In genomic region chr19:2524840-2525723, GRCh38 we compare ENCODE assay signal across 9 cellular contexts. TPM values are rescaled to one million over a fixed set of nuclear protein-coding genes. Genes with fewer than 3 reads are reported as not detected.
A peak's percentile ranks its signal among the peaks of the same experiment; 100 is the strongest.
DNase-seq lines count a peak whose midpoint lies in the region; ATAC-seq and TF ChIP-seq lines count a peak whose summit lies in the region.
"Had no signal": no experiment of that assay in that cellular context is flagged by ENCODE, and none has a peak within 500 bp of the region (broad histone marks: within the 10 kb centered on the region; RNA-seq: fewer than 3 reads in every experiment).

No MANE protein-coding gene starts in this region.

- no peak overlapping the region for H3K4me2 ChIP-seq in GM23338

- H3K27ac Mint-ChIP-seq in GM23338: peak overlapping the region; percentile 86
- no peak overlapping the region for H3K27ac Mint-ChIP-seq in activated T-cell treated with anti-CD3 and anti-CD28 coated beads, Interleukin-2, amount 50 U/mL, for 72 hours

- H3K9me2 ChIP-seq in GM23338 (ENCODE audit: insufficient read depth): no peaks in the 10 kb centered on the region

- H3K9me3 ChIP-seq in RWPE2 (ENCODE audit: severe bottlenecking): no peaks in the 10 kb centered on the region
- no peaks in the 10 kb centered on the region for H3K9me3 ChIP-seq in skeletal muscle tissue (ENCODE audit: control insufficient read depth in 3 of 3, low read length in 3 of 3)
- H3K9me3 ChIP-seq in body of pancreas: no peaks in the 10 kb centered on the region

- peaks cover 8% of the 10 kb centered on the region for H3K27me3 Mint-ChIP-seq in GM23338 (ENCODE audit: insufficient read depth, low read depth, poor library complexity)
- no peaks in the 10 kb centered on the region for H3K27me3 Mint-ChIP-seq in activated T-cell treated with anti-CD3 and anti-CD28 coated beads, Interleukin-2, amount 50 U/mL, for 72 hours (ENCODE audit: low read depth)

- no peaks in the 10 kb centered on the region for H3K79me2 ChIP-seq in GM23338 (replicated peaks; ENCODE audit: insufficient read depth)

- H3K36me3 ChIP-seq in GM23338 (ENCODE audit: insufficient read depth): no peaks in the 10 kb centered on the region
- no peaks in the 10 kb centered on the region for H3K36me3 ChIP-seq in RWPE2 (ENCODE audit: low read depth)
- H3K36me3 ChIP-seq in skeletal muscle tissue (ENCODE audit: control insufficient read depth in 3 of 3, insufficient read depth in 3 of 3, low read length in 3 of 3): no peaks in the 10 kb centered on the region
- no peaks in the 10 kb centered on the region for H3K36me3 ChIP-seq in body of pancreas (replicated peaks in 1 of 2; ENCODE audit: insufficient read depth in 1 of 2, low read depth in 2 of 2)

- H3K4me3 Mint-ChIP-seq in GM23338: no peak overlapping the region
- H3K4me3 Mint-ChIP-seq in activated T-cell treated with anti-CD3 and anti-CD28 coated beads, Interleukin-2, amount 50 U/mL, for 72 hours: no peak overlapping the region

- peak; percentile 72 for ATAC-seq in GM23338
- peak; percentile 70 for ATAC-seq in RWPE2 (ENCODE audit: low read depth)
- ATAC-seq in activated T-cell treated with anti-CD3 and anti-CD28 coated beads, Interleukin-2, amount 50 U/mL, for 72 hours (replicated peaks in 1 of 2): no peak
- no peak for ATAC-seq in body of pancreas

- H4K20me1 ChIP-seq in GM23338 (replicated peaks; ENCODE audit: insufficient read depth): no peaks in the 10 kb centered on the region

- DNase-seq in GM23338 (ENCODE audit: low spot score) (peak; percentile 43), RWPE2 (ENCODE audit: low spot score) (no peak), foreskin fibroblast (peak; percentile 70 to 80), dedifferentiated amniotic fluid mesenchymal stem cell (ENCODE audit: extremely low spot score) (no peak), NCI-H510A treated with DMSO at 0.1 percent for 48 hours (lab: John Stamatoyannopoulos, UW) (no peak), body of pancreas (no peak)
- no peak for DNase-seq in activated T-cell treated with anti-CD3 and anti-CD28 coated beads, Interleukin-2, amount 50 U/mL, for 72 hours

- 84 to 87% methylated on average over 41 to 43 of the region's 45 CpGs for WGBS in body of pancreas, 2 donors

- peaks cover 12% of the 10 kb centered on the region; the same call in 1 of the 2 replicates for H3K4me1 ChIP-seq in GM23338 (ENCODE audit: insufficient read depth)
- peaks cover 20% of the 10 kb centered on the region for H3K4me1 ChIP-seq in RWPE2 (ENCODE audit: insufficient read depth, poor library complexity, severe bottlenecking)
- peaks cover 11 to 23% (median 17%) of the 10 kb centered on the region in 3 donors for H3K4me1 ChIP-seq in skeletal muscle tissue (ENCODE audit: control insufficient read depth in 3 of 3, insufficient read depth in 3 of 3, low read length in 3 of 3)
- no peaks in the 10 kb centered on the region for H3K4me1 ChIP-seq in body of pancreas

- no peak overlapping the region for H3K4me3 ChIP-seq in GM23338
- H3K4me3 ChIP-seq in RWPE2 (ENCODE audit: severe bottlenecking): peak overlapping the region; percentile 9
- H3K4me3 ChIP-seq in foreskin fibroblast (ENCODE audit: low read depth in 1 of 2, low read length in 2 of 2): no peak overlapping the region
- peak overlapping the region; percentile 53 to 61 (median 56) for H3K4me3 ChIP-seq in skeletal muscle tissue (ENCODE audit: low read length in 3 of 3)
- H3K4me3 ChIP-seq in body of pancreas: no peak overlapping the region
- H3K4me3 ChIP-seq: SK-N-MC had no signal

- no peak for TF ChIP-seq CTCF in GM23338 (conservative IDR thresholded peaks at IDR 0.05; ENCODE audit: low read depth in 2 of 2)
- TF ChIP-seq CTCF in RWPE2 (IDR thresholded peaks at IDR 0.05; ENCODE audit: poor library complexity, severe bottlenecking): no peak
- no peak for TF ChIP-seq CTCF in foreskin fibroblast (IDR thresholded peaks at IDR 0.05; ENCODE audit: low read depth, low read length)
- TF ChIP-seq CTCF in body of pancreas (IDR thresholded peaks at IDR 0.05): no peak

- H3K27me3 ChIP-seq in GM23338 (ENCODE audit: insufficient read depth) (no peaks in the 10 kb centered on the region), RWPE2 (ENCODE audit: insufficient read depth, poor library complexity, severe bottlenecking) (no peaks in the 10 kb centered on the region), skeletal muscle tissue (ENCODE audit: control insufficient read depth in 3 of 3, insufficient read depth in 3 of 3, low read length in 3 of 3) (no peaks in the 10 kb centered on the region), body of pancreas (no peaks in the 10 kb centered on the region)

- H3K9ac ChIP-seq in skeletal muscle tissue (ENCODE audit: low read depth in 1 of 3, low read length in 3 of 3): peak overlapping the region; percentile 27 to 72 (median 61)

- intact Hi-C loops in body of pancreas (cut with DNase I): no loop called here

- peaks cover 13% of the 10 kb centered on the region for H3K4me1 Mint-ChIP-seq in GM23338
- H3K4me1 Mint-ChIP-seq in activated T-cell treated with anti-CD3 and anti-CD28 coated beads, Interleukin-2, amount 50 U/mL, for 72 hours (ENCODE audit: low read depth): no peaks in the 10 kb centered on the region

- no peaks in the 10 kb centered on the region for H3K9me3 Mint-ChIP-seq in GM23338
- no peaks in the 10 kb centered on the region for H3K9me3 Mint-ChIP-seq in activated T-cell treated with anti-CD3 and anti-CD28 coated beads, Interleukin-2, amount 50 U/mL, for 72 hours

- H3K36me3 Mint-ChIP-seq in GM23338 (ENCODE audit: low read depth): no peaks in the 10 kb centered on the region
- H3K36me3 Mint-ChIP-seq in activated T-cell treated with anti-CD3 and anti-CD28 coated beads, Interleukin-2, amount 50 U/mL, for 72 hours (ENCODE audit: insufficient read depth in 2 of 2): no peaks in the 10 kb centered on the region

- peak overlapping the region; percentile 55; the same call in 1 of the 2 replicates for H3K27ac ChIP-seq in GM23338 (ENCODE audit: low read depth)
- H3K27ac ChIP-seq in RWPE2 (ENCODE audit: poor library complexity, severe bottlenecking): peak overlapping the region; percentile 77
- H3K27ac ChIP-seq in skeletal muscle tissue (ENCODE audit: low read depth, low read length): no peak overlapping the region
- H3K27ac ChIP-seq in body of pancreas: no peak overlapping the region
- H3K27ac ChIP-seq: SK-N-MC had no signal

- no peak for TF ChIP-seq POLR2A in body of pancreas (IDR thresholded peaks at IDR 0.05)

- H3F3A ChIP-seq in GM23338 (replicated peaks; ENCODE audit: low read depth): peaks cover 18% of the 10 kb centered on the region

- 0 out of 2 replicates have a peak overlapping the region, but pooled peaks have one; percentile 5 for H2AFZ ChIP-seq in GM23338

TF ChIP-seq in GM23338, 12 proteins besides CTCF, POLR2A, EP300 and RAD21:
- TF ChIP-seq CREB1 (CRISPR knock-in tag; IDR thresholded peaks at IDR 0.05; ENCODE audit: low read depth): no peak
- TF ChIP-seq ZNF114 (CRISPR knock-in tag; IDR thresholded peaks at IDR 0.05): no peak
- TF ChIP-seq REST (IDR thresholded peaks at IDR 0.05; ENCODE audit: unreplicated experiment): no peak

RNA-seq across cellular contexts. Expression of gene GADD45B, which starts 49.2 kb away (rescaled TPM):
- 12.3 and 15.2 TPM in 2 replicates for total RNA-seq in GM23338 (2014; rRNA removed; shearing (Covaris generic))
- 15.8 and 16.6 TPM in 2 replicates for polyA plus RNA-seq in GM23338 (2016; fragmentation: Nextera tagmentation; extraction: Ambion mirVana)
- total RNA-seq in skeletal muscle tissue: 5.7 TPM
- 10 to 100 TPM; 84.4 to 84.5 TPM for total RNA-seq in activated T-cell treated with anti-CD3 and anti-CD28 coated beads, Interleukin-2, amount 50 U/mL, for 72 hours
- 10 to 100 TPM; 68.0 to 84.7 TPM for total RNA-seq in body of pancreas

Comparison
In these comparisons a context has a peak if more than half of its experiments do, and no peak if none do; other contexts are left out.
1. ATAC-seq: peak in GM23338 (single experiment) and RWPE2 (single experiment); none in activated T-cell treated with anti-CD3 and anti-CD28 coated beads, Interleukin-2, amount 50 U/mL, for 72 hours (0 of 2) and body of pancreas (single experiment).
2. DNase-seq: peak in GM23338 (single experiment) and foreskin fibroblast (2 of 2); none in RWPE2 (single experiment), dedifferentiated amniotic fluid mesenchymal stem cell (single experiment), activated T-cell treated with anti-CD3 and anti-CD28 coated beads, Interleukin-2, amount 50 U/mL, for 72 hours (0 of 2), NCI-H510A treated with DMSO at 0.1 percent for 48 hours (single experiment) and body of pancreas (0 of 4).
3. H3K27ac ChIP-seq: peak in GM23338 (single experiment) and RWPE2 (single experiment); none in skeletal muscle tissue (single experiment) and body of pancreas (0 of 4).
4. H3K4me3 ChIP-seq: peak in RWPE2 (single experiment) and skeletal muscle tissue (3 of 3); none in GM23338 (single experiment), foreskin fibroblast (0 of 2) and body of pancreas (0 of 2).